Comparison of ENCODE assay signal across 22 cellular contexts in the genomic region with DNA sequence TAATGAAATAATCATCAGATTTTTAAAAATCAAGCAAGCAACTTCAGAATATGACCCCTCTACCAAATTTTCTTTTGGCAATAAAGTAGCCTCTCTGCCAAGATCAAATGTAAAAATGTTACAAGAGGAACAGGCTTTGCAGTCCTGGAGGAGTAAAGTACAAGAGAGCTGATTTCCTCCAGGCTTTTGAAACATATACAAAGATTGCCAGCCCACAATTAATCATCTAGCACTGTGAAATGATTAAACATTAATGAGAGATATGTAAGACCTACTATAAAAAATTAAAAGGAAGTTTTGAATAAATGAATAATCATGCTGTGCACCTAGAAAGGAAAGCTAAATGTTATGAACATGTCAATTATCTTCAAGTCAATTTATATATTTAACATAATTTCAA. TPM values are rescaled to one million over a fixed set of nuclear protein-coding genes. Genes with fewer than 3 reads are reported as not detected.
DNase-seq lines count a peak whose midpoint lies in the region; ATAC-seq and TF ChIP-seq lines count a peak whose summit lies in the region.
"Had no signal": no experiment of that assay in that cellular context is flagged by ENCODE, and none has a peak within 500 bp of the region (broad histone marks: within the 10 kb centered on the region; RNA-seq: fewer than 3 reads in every experiment).

No MANE protein-coding gene starts in this region.

- H3K9ac ChIP-seq in mesenchymal stem cell (ENCODE audit: low read length) (peak overlapping the region; percentile 37), H9 (ENCODE audit: extremely low read depth, insufficient read length, low read length) (no peak overlapping the region)

- no peak overlapping the region for H3K14ac ChIP-seq in mesenchymal stem cell (ENCODE audit: low read length in 2 of 2)
- no peak overlapping the region for H3K14ac ChIP-seq in H9 (ENCODE audit: insufficient read depth, low read length)

- H3K27me3 Mint-ChIP-seq in activated CD8-positive, alpha-beta T cell treated with anti-CD3 and anti-CD28 coated beads for 36 hours: no peaks in the 10 kb centered on the region
- H3K27me3 Mint-ChIP-seq in activated CD8-positive, alpha-beta T cell treated with anti-CD3 and anti-CD28 coated beads, Interleukin-2, amount 10 ng/mL, durations not matched to agents 7 days and 5 days (ENCODE audit: low read depth): no peaks in the 10 kb centered on the region
- H3K27me3 Mint-ChIP-seq in H9 (ENCODE audit: low read depth): no peaks in the 10 kb centered on the region
- H3K27me3 Mint-ChIP-seq: activated CD4-positive, alpha-beta T cell treated with anti-CD3 and anti-CD28 coated beads for 36 hours had no signal

- H3K9me3 Mint-ChIP-seq in activated CD8-positive, alpha-beta T cell treated with anti-CD3 and anti-CD28 coated beads for 36 hours: no peaks in the 10 kb centered on the region
- H3K9me3 Mint-ChIP-seq in activated CD8-positive, alpha-beta T cell treated with anti-CD3 and anti-CD28 coated beads, Interleukin-2, amount 10 ng/mL, durations not matched to agents 7 days and 5 days (ENCODE audit: insufficient read depth): no peaks in the 10 kb centered on the region
- H3K9me3 Mint-ChIP-seq in H9: no peaks in the 10 kb centered on the region

- DNase-seq in activated CD8-positive, alpha-beta T cell treated with anti-CD3 and anti-CD28 coated beads for 36 hours: no peak
- DNase-seq in activated CD8-positive, alpha-beta T cell treated with anti-CD3 and anti-CD28 coated beads, Interleukin-2, amount 10 ng/mL, durations not matched to agents 7 days and 5 days: no peak
- DNase-seq in WERI-Rb-1: no peak
- no peak for DNase-seq in mesenchymal stem cell
- no peak for DNase-seq in stomach
- no peak for DNase-seq in H9
- no peak for DNase-seq in NCI-H446 treated with DMSO at 0.1 percent for 48 hours (lab: John Stamatoyannopoulos, UW)
- DNase-seq in posterior cingulate gyrus: no peak
- DNase-seq: 8988T; activated CD4-positive, alpha-beta T cell treated with anti-CD3 and anti-CD28 coated beads for 36 hours; activated gamma-delta T cell; aorta; effector memory CD4-positive, alpha-beta T cell; H7; NCI-H1417 treated with DMSO at 0.1 percent for 48 hours; NCI-H774; PC-9; stimulated activated naive CD8-positive, alpha-beta T cell treated with anti-CD3 and anti-CD28 coated beads, Interleukin-15, Interleukin-2, amounts not matched to agents 100 U/mL and 50 U/mL, for 24 hours; T-helper 9 cell; transverse colon had no signal

- H2BK5ac ChIP-seq in mesenchymal stem cell (ENCODE audit: low read depth, low read length, poor library complexity, severe bottlenecking) (no peak overlapping the region), H9 (ENCODE audit: insufficient read length, low read length) (no peak overlapping the region)

- H3K36me3 Mint-ChIP-seq in activated CD8-positive, alpha-beta T cell treated with anti-CD3 and anti-CD28 coated beads for 36 hours (ENCODE audit: low read depth): peaks cover 14% of the 10 kb centered on the region
- peaks cover 31% of the 10 kb centered on the region for H3K36me3 Mint-ChIP-seq in activated CD8-positive, alpha-beta T cell treated with anti-CD3 and anti-CD28 coated beads, Interleukin-2, amount 10 ng/mL, durations not matched to agents 7 days and 5 days (ENCODE audit: low read depth)
- H3K36me3 Mint-ChIP-seq in H9 (ENCODE audit: insufficient read depth in 1 of 3, low read depth in 3 of 3): peaks cover 2 to 23% (median 8%) of the 10 kb centered on the region in 3 experiments; a peak in 6 of 7 replicates

- CTCF ChIA-PET in activated CD8-positive, alpha-beta T cell treated with anti-CD3 and anti-CD28 coated beads for 36 hours (lab: Charles Lee): interaction anchor here (0.9 to 7.8 kb wide), 6 partner anchors 8 to 760 kb away, joined by 3 to 71 read pairs (median 4); no protein-coding TSS in a partner anchor
- CTCF ChIA-PET in activated CD8-positive, alpha-beta T cell treated with anti-CD3 and anti-CD28 coated beads, Interleukin-2, amount 10 ng/mL, durations not matched to agents 7 days and 5 days (lab: Charles Lee): interaction anchor here (1.7 to 3.0 kb wide), 4 partner anchors 9 to 752 kb away, joined by 4 to 11 read pairs (median 6); no protein-coding TSS in a partner anchor

- H3K36me3 ChIP-seq in WERI-Rb-1 (peaks cover 57% of the 10 kb centered on the region), mesenchymal stem cell (ENCODE audit: control insufficient read depth in 1 of 2, insufficient read depth in 2 of 2, low read depth in 1 of 2, low read length in 2 of 2) (peaks cover 21 to 62% of the 10 kb centered on the region in 2 experiments), stomach (peaks cover 18 to 81% (median 65%) of the 10 kb centered on the region in 4 donors)

- H3K27me3 ChIP-seq in WERI-Rb-1 (ENCODE audit: insufficient read depth, low read depth, severe bottlenecking) (no peaks in the 10 kb centered on the region), mesenchymal stem cell (ENCODE audit: control insufficient read depth in 1 of 2, insufficient read depth in 1 of 2, low read length in 2 of 2) (no peaks in the 10 kb centered on the region), stomach (no peaks in the 10 kb centered on the region), H9 (ENCODE audit: insufficient read depth, low read length) (no peaks in the 10 kb centered on the region)
- H3K27me3 ChIP-seq: SJSA1, transverse colon had no signal

- H3K79me1 ChIP-seq in mesenchymal stem cell (replicated peaks; ENCODE audit: low read length, poor library complexity, severe bottlenecking): peaks cover 23% of the 10 kb centered on the region
- no peaks in the 10 kb centered on the region for H3K79me1 ChIP-seq in H9 (ENCODE audit: insufficient read depth, low read depth, low read length, poor library complexity, severe bottlenecking)

- no peak overlapping the region for H2AFZ ChIP-seq in mesenchymal stem cell (ENCODE audit: low read depth, low read length)
- H2AFZ ChIP-seq in H9 (ENCODE audit: low read length): no peak overlapping the region
- H2AFZ ChIP-seq: PC-9 had no signal

- TF ChIP-seq EP300 in stomach (IDR thresholded peaks at IDR 0.05): no peak

- peak overlapping the region; percentile 35 for H3K27ac Mint-ChIP-seq in activated CD8-positive, alpha-beta T cell treated with anti-CD3 and anti-CD28 coated beads for 36 hours
- H3K27ac Mint-ChIP-seq in activated CD8-positive, alpha-beta T cell treated with anti-CD3 and anti-CD28 coated beads, Interleukin-2, amount 10 ng/mL, durations not matched to agents 7 days and 5 days: no peak overlapping the region
- H3K27ac Mint-ChIP-seq in H9: no peak overlapping the region
- H3K27ac Mint-ChIP-seq: activated CD4-positive, alpha-beta T cell treated with anti-CD3 and anti-CD28 coated beads for 36 hours had no signal

- no peak overlapping the region for H3K18ac ChIP-seq in mesenchymal stem cell (ENCODE audit: low read depth in 1 of 2, low read length in 2 of 2)
- no peak overlapping the region for H3K18ac ChIP-seq in H9 (ENCODE audit: insufficient read length, low read depth, low read length)

- peaks cover 4% of the 10 kb centered on the region for H3K4me1 ChIP-seq in mesenchymal stem cell (ENCODE audit: control insufficient read depth, insufficient read depth, low read depth, low read length)
- peaks cover 15 to 76% (median 51%) of the 10 kb centered on the region in 4 donors for H3K4me1 ChIP-seq in stomach
- H3K4me1 ChIP-seq in H9 (ENCODE audit: insufficient read depth, low read length): no peaks in the 10 kb centered on the region
- H3K4me1 ChIP-seq: SJSA1 had no signal

- H4K20me1 ChIP-seq in H9 (ENCODE audit: control insufficient read depth, insufficient read depth, insufficient read length): no peaks in the 10 kb centered on the region

- no peak overlapping the region for H3K23ac ChIP-seq in mesenchymal stem cell (ENCODE audit: low read length in 2 of 2)
- H3K23ac ChIP-seq in H9 (ENCODE audit: insufficient read length, low read depth, low read length): no peak overlapping the region

- intact Hi-C loops in activated CD8-positive, alpha-beta T cell treated with anti-CD3 and anti-CD28 coated beads for 36 hours (cut with micrococcal nuclease): loop anchor here (10.0 kb wide), 2 partner anchors 182 to 322 kb away; no protein-coding TSS in a partner anchor
- intact Hi-C loops in stomach (cut with DNase I; ENCODE audit: low total_unique reads): no loop called here
- intact Hi-C loops in posterior cingulate gyrus (cut with DNase I): no loop called here

- H3K4ac ChIP-seq in mesenchymal stem cell (ENCODE audit: low read depth in 1 of 2, low read length in 2 of 2) (no peak overlapping the region), H9 (ENCODE audit: low read depth, low read length) (no peak overlapping the region)

- H3K23me2 ChIP-seq in H9 (ENCODE audit: insufficient read length, low read depth, low read length, poor library complexity, severe bottlenecking): no peaks in the 10 kb centered on the region

- H2BK120ac ChIP-seq in mesenchymal stem cell (ENCODE audit: low read depth, low read length) (no peak overlapping the region), H9 (ENCODE audit: low read depth, low read length, poor library complexity, severe bottlenecking) (no peak overlapping the region)

- no peak overlapping the region for H3K4me3 Mint-ChIP-seq in activated CD8-positive, alpha-beta T cell treated with anti-CD3 and anti-CD28 coated beads for 36 hours
- H3K4me3 Mint-ChIP-seq in activated CD8-positive, alpha-beta T cell treated with anti-CD3 and anti-CD28 coated beads, Interleukin-2, amount 10 ng/mL, durations not matched to agents 7 days and 5 days: no peak overlapping the region
- H3K4me3 Mint-ChIP-seq in H9: no peak overlapping the region
- H3K4me3 Mint-ChIP-seq: activated CD4-positive, alpha-beta T cell treated with anti-CD3 and anti-CD28 coated beads for 36 hours had no signal

- H4K91ac ChIP-seq in mesenchymal stem cell (ENCODE audit: low read length) (no peak overlapping the region), H9 (ENCODE audit: insufficient read length, low read depth, low read length) (no peak overlapping the region)

- H2BK12ac ChIP-seq in mesenchymal stem cell (ENCODE audit: low read length in 2 of 2) (no peak overlapping the region), H9 (ENCODE audit: insufficient read length, low read depth, low read length) (no peak overlapping the region)

- H3T11ph ChIP-seq in H9 (ENCODE audit: low read length): no peak overlapping the region

- H3K4me2 ChIP-seq in mesenchymal stem cell (ENCODE audit: low read length, poor library complexity, severe bottlenecking) (no peak overlapping the region), H9 (ENCODE audit: insufficient read depth, insufficient read length, low read length) (no peak overlapping the region)
- H3K4me2 ChIP-seq: PC-9 had no signal

- ATAC-seq in activated CD8-positive, alpha-beta T cell treated with anti-CD3 and anti-CD28 coated beads for 36 hours: no peak
- no peak for ATAC-seq in activated CD8-positive, alpha-beta T cell treated with anti-CD3 and anti-CD28 coated beads, Interleukin-2, amount 10 ng/mL, durations not matched to agents 7 days and 5 days
- ATAC-seq: activated CD4-positive, alpha-beta T cell treated with anti-CD3 and anti-CD28 coated beads for 36 hours; left lobe of liver; stimulated activated naive CD8-positive, alpha-beta T cell treated with anti-CD3 and anti-CD28 coated beads, Interleukin-15, Interleukin-2, amounts not matched to agents 100 U/mL and 50 U/mL, for 24 hours had no signal

- H4K8ac ChIP-seq in mesenchymal stem cell (ENCODE audit: low read length) (no peak overlapping the region), H9 (replicated peaks; ENCODE audit: insufficient read length, low read depth, low read length) (no peak overlapping the region)

- no peak for TF ChIP-seq POLR2A in stomach (IDR thresholded peaks at IDR 0.05)

- POLR2A ChIA-PET in activated CD8-positive, alpha-beta T cell treated with anti-CD3 and anti-CD28 coated beads for 36 hours (lab: Charles Lee): no interaction called here
- POLR2A ChIA-PET in activated CD8-positive, alpha-beta T cell treated with anti-CD3 and anti-CD28 coated beads, Interleukin-2, amount 10 ng/mL, durations not matched to agents 7 days and 5 days (lab: Charles Lee): no interaction called here

- TF ChIP-seq CTCF in activated CD8-positive, alpha-beta T cell treated with anti-CD3 and anti-CD28 coated beads for 36 hours (IDR thresholded peaks at IDR 0.05): no peak
- no peak for TF ChIP-seq CTCF in WERI-Rb-1 (IDR thresholded peaks at IDR 0.05; ENCODE audit: low read depth, low read length)
- TF ChIP-seq CTCF in stomach (IDR thresholded peaks at IDR 0.05): no peak
- no peak for TF ChIP-seq CTCF in H9 (conservative IDR thresholded peaks at IDR 0.05)

- H3K4me1 Mint-ChIP-seq in activated CD8-positive, alpha-beta T cell treated with anti-CD3 and anti-CD28 coated beads for 36 hours (ENCODE audit: low read depth): peaks cover 18% of the 10 kb centered on the region
- peaks cover 11% of the 10 kb centered on the region for H3K4me1 Mint-ChIP-seq in activated CD8-positive, alpha-beta T cell treated with anti-CD3 and anti-CD28 coated beads, Interleukin-2, amount 10 ng/mL, durations not matched to agents 7 days and 5 days (ENCODE audit: low read depth)
- no peaks in the 10 kb centered on the region; a peak in 1 of 4 replicates for H3K4me1 Mint-ChIP-seq in H9

- H3K79me2 ChIP-seq in H9 (ENCODE audit: insufficient read depth, low read length): no peaks in the 10 kb centered on the region

- H3K27ac ChIP-seq in WERI-Rb-1: peak overlapping the region; percentile 14
- H3K27ac ChIP-seq in mesenchymal stem cell (ENCODE audit: low read length, poor library complexity, severe bottlenecking): no peak overlapping the region
- H3K27ac ChIP-seq in stomach: peak overlapping the region in 4 of 5 donors; percentile 65 to 75 (median 67)
- H3K27ac ChIP-seq in H9 (ENCODE audit: insufficient read length, low read depth, low read length): no peak overlapping the region
- H3K27ac ChIP-seq: PC-9, SJSA1 had no signal

- H3K56ac ChIP-seq in H9 (ENCODE audit: insufficient read length, low read depth, low read length): no peak overlapping the region

- H3K9me3 ChIP-seq in WERI-Rb-1 (ENCODE audit: severe bottlenecking): no peaks in the 10 kb centered on the region
- H3K9me3 ChIP-seq in mesenchymal stem cell (ENCODE audit: control insufficient read depth, low read length): no peaks in the 10 kb centered on the region
- H3K9me3 ChIP-seq in stomach: no peaks in the 10 kb centered on the region
- H3K9me3 ChIP-seq in H9 (ENCODE audit: control insufficient read depth, low read depth, low read length): no peaks in the 10 kb centered on the region
- H3K9me3 ChIP-seq: SJSA1, transverse colon had no signal

- H2AK5ac ChIP-seq in mesenchymal stem cell (ENCODE audit: low read length, severe bottlenecking) (no peak overlapping the region), H9 (ENCODE audit: insufficient read length, low read length) (no peak overlapping the region)

- no peak overlapping the region for H2BK20ac ChIP-seq in H9 (ENCODE audit: low read depth, low read length, poor library complexity, severe bottlenecking)

- H2BK15ac ChIP-seq in mesenchymal stem cell (ENCODE audit: low read depth, poor library complexity, severe bottlenecking) (no peak overlapping the region), H9 (ENCODE audit: low read depth, low read length) (no peak overlapping the region)

- H3K4me3 ChIP-seq in WERI-Rb-1 (ENCODE audit: low read depth, low read length) (no peak overlapping the region), mesenchymal stem cell (ENCODE audit: insufficient read depth in 1 of 2, low read depth in 1 of 2, low read length in 2 of 2) (no peak overlapping the region), stomach (no peak overlapping the region)
- H3K4me3 ChIP-seq: PC-9, SJSA1, transverse colon had no signal

- no peak overlapping the region for H4K5ac ChIP-seq in H9 (ENCODE audit: insufficient read length, low read depth, low read length)

RNA-seq across cellular contexts. Expression of gene TXNDC11, which starts 26.3 kb away (rescaled TPM):
- 10 to 100 TPM; 21.7 to 24.4 TPM for total RNA-seq in activated CD8-positive, alpha-beta T cell treated with anti-CD3 and anti-CD28 coated beads for 36 hours
- 10 to 100 TPM; 30.1 to 34.4 TPM for total RNA-seq in activated CD8-positive, alpha-beta T cell treated with anti-CD3 and anti-CD28 coated beads, Interleukin-2, amount 10 ng/mL, durations not matched to agents 7 days and 5 days
- 31.9 TPM for polyA plus RNA-seq in mesenchymal stem cell (2013, experiment 1 of 2)
- polyA plus RNA-seq in mesenchymal stem cell (2013, experiment 2 of 2): 32.0 TPM
- total RNA-seq in stomach (10 to 100 TPM; 24.1 to 72.9 (median 51.1) TPM), H9 (2021) (12.2 and 15.3 TPM in 2 replicates)
- polyA plus RNA-seq in stomach: 10 to 100 TPM; 27.0 to 42.9 (median 41.3) TPM

RNA-seq across cellular contexts. Expression of gene SNN, which starts 48.1 kb away (rescaled TPM):
- total RNA-seq in activated CD8-positive, alpha-beta T cell treated with anti-CD3 and anti-CD28 coated beads for 36 hours: 1 to 10 TPM; 8.2 to 9.5 TPM
- 10 to 100 TPM; 27.3 to 28.9 TPM for total RNA-seq in activated CD8-positive, alpha-beta T cell treated with anti-CD3 and anti-CD28 coated beads, Interleukin-2, amount 10 ng/mL, durations not matched to agents 7 days and 5 days
- polyA plus RNA-seq in mesenchymal stem cell (2013, experiment 1 of 2): 10.0 TPM
- 10.1 TPM for polyA plus RNA-seq in mesenchymal stem cell (2013, experiment 2 of 2)
- 10 to 100 TPM in 4 of 5 donors, 1 to 10 TPM in 1; 2.9 to 25.0 (median 16.0) TPM for total RNA-seq in stomach
- polyA plus RNA-seq in stomach: 10 to 100 TPM in 2 of 3 donors, 1 to 10 TPM in 1; 8.5 to 14.0 (median 11.3) TPM
- 43.9 and 44.2 TPM in 2 replicates for total RNA-seq in H9 (2021)

Comparison
In these comparisons a context has a peak if more than half of its experiments do, and no peak if none do; other contexts are left out.
1. H3K27ac ChIP-seq: peak in WERI-Rb-1 (single experiment) and stomach (4 of 5); none in mesenchymal stem cell (single experiment) and H9 (single experiment).